In the genomic region with DNA sequence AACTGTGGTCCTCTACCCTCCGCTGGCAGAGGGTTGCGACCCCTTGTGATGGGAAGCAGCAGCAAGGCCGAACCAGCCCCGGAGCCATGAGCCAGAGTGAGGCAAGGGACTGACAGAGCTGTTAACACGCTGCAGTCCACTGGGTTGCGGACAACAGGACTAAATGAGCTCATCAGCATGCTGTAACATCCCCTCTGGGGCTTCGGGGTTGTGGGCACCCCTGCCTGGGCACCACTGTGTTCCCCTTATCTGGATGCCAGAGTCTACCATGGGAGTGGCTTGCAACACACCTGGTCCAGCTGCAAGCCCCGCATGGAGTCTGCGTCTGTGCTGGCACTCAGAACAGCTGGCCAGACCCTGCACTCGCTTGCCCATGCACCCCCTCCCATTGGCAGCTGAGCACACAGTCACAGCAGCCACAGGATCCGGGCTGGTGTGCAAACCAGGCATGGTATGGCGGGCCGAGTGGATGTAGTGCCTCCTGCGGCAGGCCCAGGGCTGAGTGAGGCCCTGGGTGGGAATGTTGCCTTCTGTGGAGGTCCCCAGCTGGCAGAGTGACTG, we compare ENCODE assay signal across 1 cellular context.
TF ChIP-seq lines count a peak whose summit lies in the region.

No MANE protein-coding gene starts in this region.

TF ChIP-seq in WTC11, 78 proteins besides CTCF, POLR2A, EP300 and RAD21 (continued from another document):
- TF ChIP-seq ZNF512 (CRISPR knock-in tag; IDR thresholded peaks at IDR 0.05; ENCODE audit: borderline replicate concordance), result no peak
- TF ChIP-seq ZNF532 (CRISPR knock-in tag; IDR thresholded peaks at IDR 0.05; ENCODE audit: borderline replicate concordance), result no peak
- no peak for TF ChIP-seq ERG (CRISPR knock-in tag; IDR thresholded peaks at IDR 0.05)
- TF ChIP-seq, protein P1, sequence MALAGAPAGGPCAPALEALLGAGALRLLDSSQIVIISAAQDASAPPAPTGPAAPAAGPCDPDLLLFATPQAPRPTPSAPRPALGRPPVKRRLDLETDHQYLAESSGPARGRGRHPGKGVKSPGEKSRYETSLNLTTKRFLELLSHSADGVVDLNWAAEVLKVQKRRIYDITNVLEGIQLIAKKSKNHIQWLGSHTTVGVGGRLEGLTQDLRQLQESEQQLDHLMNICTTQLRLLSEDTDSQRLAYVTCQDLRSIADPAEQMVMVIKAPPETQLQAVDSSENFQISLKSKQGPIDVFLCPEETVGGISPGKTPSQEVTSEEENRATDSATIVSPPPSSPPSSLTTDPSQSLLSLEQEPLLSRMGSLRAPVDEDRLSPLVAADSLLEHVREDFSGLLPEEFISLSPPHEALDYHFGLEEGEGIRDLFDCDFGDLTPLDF (CRISPR knock-in tag; IDR thresholded peaks at IDR 0.05), result no peak
- no peak for TF ChIP-seq MAX (CRISPR knock-in tag; IDR thresholded peaks at IDR 0.05)
